Comparison of ENCODE assay signal across 8 cellular contexts in the genomic region with DNA sequence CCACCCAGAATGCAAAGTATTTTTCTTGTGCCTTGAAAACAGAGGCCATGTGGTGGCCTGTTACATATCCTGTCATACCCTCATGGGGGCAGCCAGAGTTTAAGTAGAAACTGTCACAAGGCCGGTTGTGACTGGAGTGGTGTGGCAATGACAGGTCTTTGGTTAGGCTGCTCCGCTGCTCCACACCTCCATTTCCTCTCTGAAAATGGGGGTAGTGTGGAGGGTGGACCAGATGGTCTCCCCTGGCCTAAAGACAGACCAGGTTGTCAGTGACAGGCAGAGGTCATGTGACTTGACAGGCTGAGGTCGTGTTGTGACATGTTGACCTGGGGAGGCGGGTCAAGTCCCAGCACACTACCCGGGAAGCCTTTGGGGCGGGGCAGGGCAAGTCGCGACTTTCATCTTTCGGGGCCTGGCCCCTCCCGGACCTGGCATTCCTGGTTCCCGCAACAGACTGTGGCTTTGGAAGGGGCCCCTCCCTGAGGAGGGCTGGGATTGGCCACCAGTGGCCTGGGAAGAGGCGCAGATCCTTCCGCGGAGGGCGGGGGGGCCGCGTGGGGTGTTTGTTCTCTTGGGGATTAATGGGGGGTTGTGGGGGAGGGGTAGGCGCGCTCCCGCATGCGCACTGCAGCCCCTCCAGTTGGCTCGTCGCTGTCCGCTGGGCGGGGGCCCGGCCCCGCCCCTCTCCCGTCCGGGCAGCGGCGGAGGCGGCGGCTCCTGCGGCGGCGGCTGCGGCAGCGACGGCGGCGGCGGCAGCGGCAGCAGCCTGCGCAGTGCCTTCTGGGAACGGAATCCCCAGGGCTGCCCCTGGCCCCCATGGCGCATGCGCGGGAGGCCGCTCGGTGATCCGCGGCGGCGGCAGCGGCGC. TPM values are rescaled to one million over a fixed set of nuclear protein-coding genes. Genes with fewer than 3 reads are reported as not detected.
A peak's percentile ranks its signal among the peaks of the same experiment; 100 is the strongest.
DNase-seq lines count a peak whose midpoint lies in the region; TF ChIP-seq lines count a peak whose summit lies in the region.

A gene with protein sequence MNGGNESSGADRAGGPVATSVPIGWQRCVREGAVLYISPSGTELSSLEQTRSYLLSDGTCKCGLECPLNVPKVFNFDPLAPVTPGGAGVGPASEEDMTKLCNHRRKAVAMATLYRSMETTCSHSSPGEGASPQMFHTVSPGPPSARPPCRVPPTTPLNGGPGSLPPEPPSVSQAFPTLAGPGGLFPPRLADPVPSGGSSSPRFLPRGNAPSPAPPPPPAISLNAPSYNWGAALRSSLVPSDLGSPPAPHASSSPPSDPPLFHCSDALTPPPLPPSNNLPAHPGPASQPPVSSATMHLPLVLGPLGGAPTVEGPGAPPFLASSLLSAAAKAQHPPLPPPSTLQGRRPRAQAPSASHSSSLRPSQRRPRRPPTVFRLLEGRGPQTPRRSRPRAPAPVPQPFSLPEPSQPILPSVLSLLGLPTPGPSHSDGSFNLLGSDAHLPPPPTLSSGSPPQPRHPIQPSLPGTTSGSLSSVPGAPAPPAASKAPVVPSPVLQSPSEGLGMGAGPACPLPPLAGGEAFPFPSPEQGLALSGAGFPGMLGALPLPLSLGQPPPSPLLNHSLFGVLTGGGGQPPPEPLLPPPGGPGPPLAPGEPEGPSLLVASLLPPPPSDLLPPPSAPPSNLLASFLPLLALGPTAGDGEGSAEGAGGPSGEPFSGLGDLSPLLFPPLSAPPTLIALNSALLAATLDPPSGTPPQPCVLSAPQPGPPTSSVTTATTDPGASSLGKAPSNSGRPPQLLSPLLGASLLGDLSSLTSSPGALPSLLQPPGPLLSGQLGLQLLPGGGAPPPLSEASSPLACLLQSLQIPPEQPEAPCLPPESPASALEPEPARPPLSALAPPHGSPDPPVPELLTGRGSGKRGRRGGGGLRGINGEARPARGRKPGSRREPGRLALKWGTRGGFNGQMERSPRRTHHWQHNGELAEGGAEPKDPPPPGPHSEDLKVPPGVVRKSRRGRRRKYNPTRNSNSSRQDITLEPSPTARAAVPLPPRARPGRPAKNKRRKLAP (plus strand): TSS at position 806 of the 868 bp plus-strand sequence. CDS start 1,480 bp downstream, outside the sequence.

- H3K36me3 ChIP-seq in H7 (replicated peaks; ENCODE audit: control insufficient read depth, insufficient read depth, low read length), result peaks cover 15% of the 10 kb centered on the region
- peaks cover 15% of the 10 kb centered on the region; the same call in 1 of the 2 replicates for H3K36me3 ChIP-seq in Loucy (ENCODE audit: insufficient read depth, low read length)
- peaks cover 34% of the 10 kb centered on the region for H3K36me3 ChIP-seq in neuron (ENCODE audit: insufficient read depth, low read length)
- H3K36me3 ChIP-seq in subcutaneous abdominal adipose tissue (ENCODE audit: control insufficient read depth in 5 of 5, insufficient read depth in 5 of 5, low read length in 5 of 5), result peaks cover 0 to 39% (median 36%) of the 10 kb centered on the region in 5 donors

- H2AFZ ChIP-seq in Loucy (ENCODE audit: low read length), result peak within 1 kb of the TSS; percentile 66; the same call in 1 of the 2 replicates
- no peak within 1 kb of the TSS for H2AFZ ChIP-seq in neuron (ENCODE audit: low read depth, low read length)

- TF ChIP-seq CTCF in Loucy (conservative IDR thresholded peaks at IDR 0.05; ENCODE audit: low read length), result peak; percentile 30; the same call in 1 of the 2 replicates
- TF ChIP-seq CTCF in foreskin fibroblast (IDR thresholded peaks at IDR 0.05; ENCODE audit: low read depth, low read length), result no peak

- H3K9me3 ChIP-seq in Loucy (ENCODE audit: insufficient read depth, low read depth, low read length) (no peaks in the 10 kb centered on the region), neuron (ENCODE audit: low read length) (no peaks in the 10 kb centered on the region), subcutaneous abdominal adipose tissue (ENCODE audit: control insufficient read depth in 5 of 5, low read length in 5 of 5) (no peaks in the 10 kb centered on the region)

- H3K79me2 ChIP-seq in Loucy (ENCODE audit: insufficient read depth, low read length), result peaks cover 70% of the 10 kb centered on the region

- H3K4me1 ChIP-seq in Loucy (ENCODE audit: insufficient read depth, low read length, poor library complexity, severe bottlenecking) (peaks cover 54% of the 10 kb centered on the region), neuron (ENCODE audit: insufficient read depth, low read length) (peaks cover 59% of the 10 kb centered on the region), subcutaneous abdominal adipose tissue (ENCODE audit: control insufficient read depth in 5 of 5, insufficient read depth in 5 of 5, low read length in 5 of 5) (peaks cover 25 to 71% (median 67%) of the 10 kb centered on the region in 5 donors)

- H3K27ac ChIP-seq in subcutaneous abdominal adipose tissue (ENCODE audit: low read depth, low read length), result peak within 1 kb of the TSS; percentile 99

- H3K4me3 ChIP-seq in H7 (ENCODE audit: insufficient read depth, low read depth, low read length) (peak within 1 kb of the TSS; percentile 66), Loucy (ENCODE audit: low read length, poor library complexity, severe bottlenecking) (peak within 1 kb of the TSS; percentile 94), foreskin fibroblast (ENCODE audit: low read depth in 1 of 2, low read length in 2 of 2) (peak within 1 kb of the TSS; percentile 75 to 78), neuron (ENCODE audit: low read length) (peak within 1 kb of the TSS; percentile 60), subcutaneous abdominal adipose tissue (ENCODE audit: low read depth in 1 of 5, low read length in 5 of 5) (peak within 1 kb of the TSS; percentile 70 to 97 (median 82))

- H3K9ac ChIP-seq in Loucy (ENCODE audit: low read depth, low read length, poor library complexity, severe bottlenecking), result peak within 1 kb of the TSS; percentile 92
- H3K9ac ChIP-seq in subcutaneous abdominal adipose tissue (ENCODE audit: low read length in 5 of 5), result peak within 1 kb of the TSS; percentile 75 to 92 (median 87)

- H3K27me3 ChIP-seq in H7 (ENCODE audit: control insufficient read depth, insufficient read depth, low read length) (no peaks in the 10 kb centered on the region), Loucy (ENCODE audit: insufficient read depth, low read length, poor library complexity, severe bottlenecking) (no peaks in the 10 kb centered on the region), neuron (ENCODE audit: insufficient read depth, low read length) (no peaks in the 10 kb centered on the region), subcutaneous abdominal adipose tissue (ENCODE audit: control insufficient read depth in 5 of 5, insufficient read depth in 4 of 5, low read length in 5 of 5) (no peaks in the 10 kb centered on the region)

- peak; percentile 92 for DNase-seq in ELR (ENCODE audit: low read depth)
- DNase-seq in H7, result peak; percentile 99
- peak; percentile 90 for DNase-seq in SIG-M5 (lab: John Stamatoyannopoulos, UW)
- DNase-seq in activated gamma-delta T cell (lab: John Stamatoyannopoulos, UW), result peak; percentile 92
- peak; percentile 96 to 99 for DNase-seq in foreskin fibroblast

- no peaks in the 10 kb centered on the region for H3K9me2 ChIP-seq in Loucy (replicated peaks; ENCODE audit: low read depth, low read length)

- H3K4me2 ChIP-seq in Loucy (ENCODE audit: low read depth, low read length, poor library complexity, severe bottlenecking), result peak within 1 kb of the TSS; percentile 92

- peaks cover 57% of the 10 kb centered on the region for H4K20me1 ChIP-seq in Loucy (ENCODE audit: insufficient read depth, low read length, poor library complexity, severe bottlenecking)

- H3F3A ChIP-seq in Loucy (ENCODE audit: low read depth), result peaks cover 15% of the 10 kb centered on the region

RNA-seq across cellular contexts. Expression of the gene that starts here (rescaled TPM):
- total RNA-seq in H7 (2014; rRNA removed; shearing (Covaris generic)), result 3.8 and 4.2 TPM in 2 replicates

Comparison
In these comparisons a context has a peak if more than half of its experiments do, and no peak if none do; other contexts are left out.
1. Peak in every context shown above with its lines: DNase-seq, H3K4me3 ChIP-seq and H3K27ac ChIP-seq.